In the genomic region with DNA sequence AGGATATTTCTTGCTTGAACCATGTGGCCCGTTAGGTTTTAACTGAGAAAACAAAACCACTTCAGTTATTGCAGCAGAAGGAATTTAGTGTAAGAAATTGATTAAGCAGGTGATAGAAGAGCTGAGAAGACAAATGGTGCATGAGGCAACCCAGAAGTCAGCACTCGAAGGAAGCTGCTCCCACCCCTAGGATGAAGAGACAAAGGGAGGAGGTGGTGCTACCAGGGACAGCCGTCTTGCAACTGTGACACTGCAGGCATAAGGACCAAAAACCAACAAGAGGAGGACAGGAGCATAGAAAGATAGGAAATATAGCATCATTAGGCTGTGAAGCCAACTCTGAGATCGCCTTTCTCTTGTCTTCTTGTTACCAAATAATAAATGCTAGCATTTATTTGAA, we compare ENCODE assay signal across 29 cellular contexts.
"Had no signal": no experiment of that assay in that cellular context is flagged by ENCODE, and none has a peak within 500 bp of the region (broad histone marks: within the 10 kb centered on the region; RNA-seq: fewer than 3 reads in every experiment).

No MANE protein-coding gene starts in this region.

- H3K27me3 ChIP-seq: neutrophil, right lobe of liver, sigmoid colon, thyroid gland, tibial nerve, upper lobe of left lung, vagina had no signal

- H3K4me1 Mint-ChIP-seq: naive thymus-derived CD4-positive, alpha-beta T cell; natural killer cell; nephron; stimulated activated effector memory CD8-positive, alpha-beta T cell treated with anti-CD3 and anti-CD28 coated beads, Interleukin-12 subunit alpha, Interleukin-12 subunit beta, amount 100 ng/mL, for 72 hours; stimulated activated naive B cell treated with anti-CD40 and anti-IgM and Interleukin-4, amounts not matched to agents 10 μg/mL and 1 μg/mL and 100 μg/mL, for 72 hours had no signal

- H3K4me3 Mint-ChIP-seq: naive thymus-derived CD4-positive, alpha-beta T cell; natural killer cell; nephron; stimulated activated effector memory CD8-positive, alpha-beta T cell treated with anti-CD3 and anti-CD28 coated beads, Interleukin-12 subunit alpha, Interleukin-12 subunit beta, amount 100 ng/mL, for 72 hours; stimulated activated naive B cell treated with anti-CD40 and anti-IgM and Interleukin-4, amounts not matched to agents 10 μg/mL and 1 μg/mL and 100 μg/mL, for 72 hours; stimulated activated naive CD8-positive, alpha-beta T cell treated with anti-CD3 and anti-CD28 coated beads, Interleukin-15, Interleukin-2, amounts not matched to agents 100 ng/mL and 50 ng/mL, for 24 hours had no signal

- H3K79me2 ChIP-seq: parathyroid adenoma had no signal

- H3K9me3 ChIP-seq: neutrophil, psoas muscle, right lobe of liver, sigmoid colon, stomach, thoracic aorta, thyroid gland, tibial nerve, upper lobe of left lung, vagina had no signal

- ATAC-seq: naive thymus-derived CD4-positive, alpha-beta T cell; natural killer cell; psoas muscle; right cardiac atrium; right lobe of liver; stimulated activated effector memory CD8-positive, alpha-beta T cell treated with anti-CD3 and anti-CD28 coated beads, Interleukin-12 subunit alpha, Interleukin-12 subunit beta, amount 100 ng/mL, for 72 hours; stimulated activated naive B cell treated with anti-CD40 and anti-IgM and Interleukin-4, amounts not matched to agents 10 μg/mL and 1 μg/mL and 100 μg/mL, for 72 hours had no signal

- H3K9me3 Mint-ChIP-seq: naive thymus-derived CD4-positive, alpha-beta T cell; natural killer cell; nephron; stimulated activated effector memory CD8-positive, alpha-beta T cell treated with anti-CD3 and anti-CD28 coated beads, Interleukin-12 subunit alpha, Interleukin-12 subunit beta, amount 100 ng/mL, for 72 hours; stimulated activated naive B cell treated with anti-CD40 and anti-IgM and Interleukin-4, amounts not matched to agents 10 μg/mL and 1 μg/mL and 100 μg/mL, for 72 hours; stimulated activated naive CD8-positive, alpha-beta T cell treated with anti-CD3 and anti-CD28 coated beads, Interleukin-15, Interleukin-2, amounts not matched to agents 100 ng/mL and 50 ng/mL, for 24 hours had no signal

- H3K9ac ChIP-seq: parathyroid adenoma had no signal

- H3K4me3 ChIP-seq: psoas muscle, right lobe of liver, sigmoid colon, stomach, thoracic aorta, thyroid gland, tibial nerve, upper lobe of left lung, vagina had no signal

- H3K36me3 Mint-ChIP-seq: naive thymus-derived CD4-positive, alpha-beta T cell; natural killer cell; stimulated activated effector memory CD8-positive, alpha-beta T cell treated with anti-CD3 and anti-CD28 coated beads, Interleukin-12 subunit alpha, Interleukin-12 subunit beta, amount 100 ng/mL, for 72 hours; stimulated activated naive B cell treated with anti-CD40 and anti-IgM and Interleukin-4, amounts not matched to agents 10 μg/mL and 1 μg/mL and 100 μg/mL, for 72 hours had no signal

- H3K4me1 ChIP-seq: parathyroid adenoma, psoas muscle, right lobe of liver, sigmoid colon, stomach, thyroid gland, tibial nerve, upper lobe of left lung, vagina had no signal

- DNase-seq: naive thymus-derived CD4-positive, alpha-beta T cell; natural killer cell; nucleus accumbens; posterior cingulate gyrus; psoas muscle; right cardiac atrium; right lobe of liver; sigmoid colon; small intestine; stimulated activated CD4-positive, alpha-beta T cell treated with anti-CD3 and anti-CD28 coated beads, Interleukin-15, amount 100 ng/mL, for 24 hours; stimulated activated CD4-positive, alpha-beta T cell treated with anti-CD3 and anti-CD28 coated beads, Interleukin-2, amount 100 ng/mL, for 24 hours; stimulated activated CD4-positive, alpha-beta T cell treated with anti-CD3 and anti-CD28 coated beads, Interleukin-2, amount 100 ng/mL, for 48 hours; stimulated activated CD4-positive, alpha-beta T cell treated with anti-CD3 and anti-CD28 coated beads, Interleukin-4, amount 100 ng/mL, for 24 hours; stimulated activated naive B cell treated with anti-CD40 and anti-IgM and Interleukin-4, amounts not matched to agents 10 μg/mL and 1 μg/mL and 100 μg/mL, for 72 hours; stimulated activated naive CD4-positive, alpha-beta T cell treated with Interleukin-2 at 50 U/mL for 16 hours; stomach; thyroid gland; trophoblast cell; upper lobe of left lung had no signal

- FAIRE-seq: small intestine, urothelium cell line had no signal

- H3K27ac Mint-ChIP-seq: naive thymus-derived CD4-positive, alpha-beta T cell; natural killer cell; nephron; progenitor cell of endocrine pancreas; stimulated activated effector memory CD8-positive, alpha-beta T cell treated with anti-CD3 and anti-CD28 coated beads, Interleukin-12 subunit alpha, Interleukin-12 subunit beta, amount 100 ng/mL, for 72 hours; stimulated activated naive B cell treated with anti-CD40 and anti-IgM and Interleukin-4, amounts not matched to agents 10 μg/mL and 1 μg/mL and 100 μg/mL, for 72 hours; stimulated activated naive CD8-positive, alpha-beta T cell treated with anti-CD3 and anti-CD28 coated beads, Interleukin-15, Interleukin-2, amounts not matched to agents 100 ng/mL and 50 ng/mL, for 24 hours had no signal

- H3K36me3 ChIP-seq: neutrophil, right lobe of liver, sigmoid colon, stomach, thoracic aorta, thyroid gland, tibial nerve, upper lobe of left lung, vagina had no signal

- H2AFZ ChIP-seq: parathyroid adenoma had no signal

- H3K27ac ChIP-seq: neutrophil, parathyroid adenoma, psoas muscle, right lobe of liver, sigmoid colon, stomach, thoracic aorta, thyroid gland, tibial nerve, upper lobe of left lung, vagina had no signal
